In genomic region chr16:89098767-89099430, GRCh38 we compare ENCODE assay signal across 1 cellular context.
TF ChIP-seq lines count a peak whose summit lies in the region.

No MANE protein-coding gene starts in this region.

TF ChIP-seq in GM12878, 131 proteins besides CTCF, POLR2A, EP300 and RAD21:
- no peak for TF ChIP-seq IRF5 (IDR thresholded peaks at IDR 0.05; ENCODE audit: borderline replicate concordance)
- TF ChIP-seq BCLAF1 (IDR thresholded peaks at IDR 0.05): no peak
